In genomic region chr6:3259491-3259958, GRCh38 we compare ENCODE assay signal across 8 cellular contexts. TPM values are rescaled to one million over a fixed set of nuclear protein-coding genes. Genes with fewer than 3 reads are reported as not detected.
A peak's percentile ranks its signal among the peaks of the same experiment; 100 is the strongest.
DNase-seq lines count a peak whose midpoint lies in the region; ATAC-seq, FAIRE-seq and TF ChIP-seq lines count a peak whose summit lies in the region.

No MANE protein-coding gene starts in this region.

- peak; percentile 36 for DNase-seq in AG08395 (ENCODE audit: low spot score)
- DNase-seq in GM12892 (ENCODE audit: insufficient read length): peak; percentile 42
- peak; percentile 58 for DNase-seq in NCI-H146 (lab: John Stamatoyannopoulos, UW)
- DNase-seq in activated CD4-positive, alpha-beta T cell treated with anti-CD3 and anti-CD28 coated beads, Interleukin-2, amount 50 U/mL, for 24 hours (ENCODE audit: low read depth in 1 of 2, low spot score in 1 of 2): peak; percentile 24 to 29
- no peak for DNase-seq in esophagus squamous epithelium (lab: John Stamatoyannopoulos, UW)
- DNase-seq in natural killer cell treated with Interleukin-12 subunit alpha and Interleukin-12 subunit beta and Interleukin-15 and Interleukin-18, amount 100 ng/mL, for 72 hours (ENCODE audit: low spot score): peak; percentile 61
- DNase-seq in urothelium cell line (ENCODE audit: low spot score): peak; percentile 54

- H3K4me1 ChIP-seq in esophagus squamous epithelium: peaks cover 23 to 60% (median 27%) of the 10 kb centered on the region in 3 donors

- peak overlapping the region; percentile 65 to 99 (median 88) for H3K4me3 ChIP-seq in esophagus squamous epithelium

- ATAC-seq in HG02763 (IDR thresholded peaks at IDR 0.05; ENCODE audit: unreplicated experiment): peak; percentile 30
- peak in 1 of 2 donors; percentile 61 for ATAC-seq in natural killer cell treated with Interleukin-12 subunit alpha and Interleukin-12 subunit beta and Interleukin-15 and Interleukin-18, amount 100 ng/mL, for 72 hours

- H3K9me3 ChIP-seq in esophagus squamous epithelium: no peaks in the 10 kb centered on the region

- H3K27me3 ChIP-seq in esophagus squamous epithelium: no peaks in the 10 kb centered on the region

- peak overlapping the region; percentile 82 to 94 (median 90) for H3K27ac ChIP-seq in esophagus squamous epithelium

- peak overlapping the region; percentile 79 to 92 for H3K27ac Mint-ChIP-seq in natural killer cell treated with Interleukin-12 subunit alpha and Interleukin-12 subunit beta and Interleukin-15 and Interleukin-18, amount 100 ng/mL, for 72 hours

- H3K9me3 Mint-ChIP-seq in natural killer cell treated with Interleukin-12 subunit alpha and Interleukin-12 subunit beta and Interleukin-15 and Interleukin-18, amount 100 ng/mL, for 72 hours: no peaks in the 10 kb centered on the region

- intact Hi-C loops in esophagus squamous epithelium (cut with DNase I): no loop called here

- 0% methylated on average over 19 to 20 of the region's 21 CpGs for WGBS in esophagus squamous epithelium, 2 donors

- H3K4me3 Mint-ChIP-seq in natural killer cell treated with Interleukin-12 subunit alpha and Interleukin-12 subunit beta and Interleukin-15 and Interleukin-18, amount 100 ng/mL, for 72 hours: peak overlapping the region; percentile 97

- H3K36me3 Mint-ChIP-seq in natural killer cell treated with Interleukin-12 subunit alpha and Interleukin-12 subunit beta and Interleukin-15 and Interleukin-18, amount 100 ng/mL, for 72 hours: peaks cover 5% of the 10 kb centered on the region

- peaks cover 25 to 33% of the 10 kb centered on the region in 2 donors for H3K4me1 Mint-ChIP-seq in natural killer cell treated with Interleukin-12 subunit alpha and Interleukin-12 subunit beta and Interleukin-15 and Interleukin-18, amount 100 ng/mL, for 72 hours (ENCODE audit: low read depth in 2 of 2)

- TF ChIP-seq CTCF in esophagus squamous epithelium (IDR thresholded peaks at IDR 0.05): peak in 1 of 6 experiments; percentile 12

- TF ChIP-seq POLR2A in GM12892 (IDR thresholded peaks at IDR 0.05; ENCODE audit: low read depth, low read length) (no peak), esophagus squamous epithelium (IDR thresholded peaks at IDR 0.05) (no peak)

- FAIRE-seq in GM12892 (lab: Jason Lieb, UNC): peak; percentile 79
- FAIRE-seq in urothelium cell line (lab: Jason Lieb, UNC): no peak

- H3K27me3 Mint-ChIP-seq in natural killer cell treated with Interleukin-12 subunit alpha and Interleukin-12 subunit beta and Interleukin-15 and Interleukin-18, amount 100 ng/mL, for 72 hours: peaks cover 0 to 15% of the 10 kb centered on the region in 2 donors

- peaks cover 8 to 13% (median 10%) of the 10 kb centered on the region in 3 donors for H3K36me3 ChIP-seq in esophagus squamous epithelium

RNA-seq across cellular contexts. Expression of gene PSMG4, which starts 0.8 kb away (rescaled TPM):
- 18.9 TPM for polyA plus RNA-seq in GM12892 (2012; ENCODE audit: missing spikeins)
- 10 to 100 TPM in 3 of 4 donors, 1 to 10 TPM in 1; 9.4 to 36.0 (median 14.9) TPM for total RNA-seq in esophagus squamous epithelium
- total RNA-seq in natural killer cell treated with Interleukin-12 subunit alpha and Interleukin-12 subunit beta and Interleukin-15 and Interleukin-18, amount 100 ng/mL, for 72 hours: 10 to 100 TPM; 16.4 to 25.2 TPM

RNA-seq across cellular contexts. Expression of gene TUBB2B, which starts 32.1 kb away (rescaled TPM):
- 39.9 TPM for polyA plus RNA-seq in GM12892 (2012; ENCODE audit: missing spikeins)
- 1 to 10 TPM; 1.6 to 5.0 (median 3.2) TPM for total RNA-seq in esophagus squamous epithelium
- not detected for total RNA-seq in natural killer cell treated with Interleukin-12 subunit alpha and Interleukin-12 subunit beta and Interleukin-15 and Interleukin-18, amount 100 ng/mL, for 72 hours
